ENCODE assay signal across 24 cellular contexts in the genomic region with DNA sequence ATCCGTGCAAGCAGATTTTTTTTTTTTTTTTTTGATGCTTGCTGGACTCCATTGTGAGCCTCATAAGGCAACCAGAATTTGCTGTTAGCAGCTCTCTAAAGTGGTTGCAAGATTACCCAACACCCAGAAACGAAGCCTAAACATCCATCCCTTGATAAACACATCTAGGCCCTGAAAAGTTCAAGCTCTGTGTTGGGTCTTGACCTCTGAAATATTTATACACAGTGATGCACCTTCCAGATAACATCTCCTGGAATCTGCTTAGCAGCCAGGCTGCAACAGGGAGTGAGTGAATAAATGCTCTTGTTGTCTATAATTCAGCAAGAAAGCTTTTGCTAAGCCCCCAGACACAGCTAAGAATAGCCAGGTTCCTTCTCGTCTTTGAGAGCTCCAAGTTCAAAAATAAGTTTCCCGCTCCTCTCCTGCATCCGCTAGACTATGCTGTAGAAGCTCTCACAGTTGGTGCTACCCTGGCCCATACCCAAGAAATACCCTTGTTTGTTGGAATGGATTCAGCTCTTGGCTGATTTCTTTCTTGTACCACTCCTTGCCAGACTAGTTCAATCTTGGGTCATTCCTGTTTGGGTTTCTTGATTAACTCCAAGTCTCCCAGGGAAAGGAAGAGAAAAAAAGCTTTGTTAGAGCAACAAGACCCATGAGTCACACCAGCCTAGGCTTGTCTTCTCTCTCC.
A peak's percentile ranks its signal among the peaks of the same experiment; 100 is the strongest.
DNase-seq lines count a peak whose midpoint lies in the region; ATAC-seq and TF ChIP-seq lines count a peak whose summit lies in the region.
"Had no signal": no experiment of that assay in that cellular context is flagged by ENCODE, and none has a peak within 500 bp of the region (broad histone marks: within the 10 kb centered on the region; RNA-seq: fewer than 3 reads in every experiment).

No MANE protein-coding gene starts in this region.

- peaks cover 58% of the 10 kb centered on the region for H3K4me1 Mint-ChIP-seq in mesothelial cell of epicardium
- H3K4me1 Mint-ChIP-seq in activated CD4-positive, alpha-beta T cell treated with anti-CD3 and anti-CD28 coated beads, Interleukin-2, amount 10 ng/mL, durations not matched to agents 24 days and 14 days = no peaks in the 10 kb centered on the region
- H3K4me1 Mint-ChIP-seq: CD4-positive, CD25-positive, alpha-beta regulatory T cell; endodermal cell had no signal

- H3K27me3 Mint-ChIP-seq in mesothelial cell of epicardium (ENCODE audit: low read depth) = no peaks in the 10 kb centered on the region
- H3K27me3 Mint-ChIP-seq in activated CD4-positive, alpha-beta T cell treated with anti-CD3 and anti-CD28 coated beads, Interleukin-2, amount 10 ng/mL, durations not matched to agents 24 days and 14 days = no peaks in the 10 kb centered on the region
- H3K27me3 Mint-ChIP-seq: CD4-positive, CD25-positive, alpha-beta regulatory T cell had no signal

- DNase-seq in AG08396 (ENCODE audit: low spot score) (peak; percentile 13), NCI-H226 (peak; percentile 57), choroid plexus epithelial cell (ENCODE audit: low read depth) (peak; percentile 68), mesothelial cell of epicardium (ENCODE audit: low spot score in 2 of 2, unreplicated experiment in 2 of 2) (no peak), left colon (no peak), epidermal melanocyte (ENCODE audit: insufficient read length, low spot score) (no peak)
- DNase-seq in activated CD4-positive, alpha-beta T cell treated with anti-CD3 and anti-CD28 coated beads, Interleukin-2, amount 10 ng/mL, durations not matched to agents 24 days and 14 days = no peak
- DNase-seq: ACHN; activated CD4-positive, alpha-beta T cell treated with anti-CD3 and anti-CD28 coated beads, Interleukin-2, amount 50 U/mL, for 48 hours; activated gamma-delta T cell treated with Interleukin-2 at 50 U/mL for 16 hours; anterior cingulate cortex; CD4-positive, CD25-positive, alpha-beta regulatory T cell; colonic mucosa; DMS153; endodermal cell; Kasumi-1; NCI-H1417; NCI-H69; nephron progenitor cell; OCI-M1; stimulated activated CD4-positive, alpha-beta T cell treated with anti-CD3 and anti-CD28 coated beads, Interleukin-4, amount 100 ng/mL, for 24 hours had no signal

- H3K27ac Mint-ChIP-seq in mesothelial cell of epicardium = peak overlapping the region; percentile 97
- H3K27ac Mint-ChIP-seq in activated CD4-positive, alpha-beta T cell treated with anti-CD3 and anti-CD28 coated beads, Interleukin-2, amount 10 ng/mL, durations not matched to agents 24 days and 14 days = no peak overlapping the region
- H3K27ac Mint-ChIP-seq: CD4-positive, CD25-positive, alpha-beta regulatory T cell; endodermal cell; nephron progenitor cell; progenitor cell of endocrine pancreas had no signal

- ATAC-seq in left colon (no peak), GM19395 (IDR thresholded peaks at IDR 0.05; ENCODE audit: unreplicated experiment) (no peak)

- H3K9me3 Mint-ChIP-seq in mesothelial cell of epicardium = no peaks in the 10 kb centered on the region
- H3K9me3 Mint-ChIP-seq in activated CD4-positive, alpha-beta T cell treated with anti-CD3 and anti-CD28 coated beads, Interleukin-2, amount 10 ng/mL, durations not matched to agents 24 days and 14 days = no peaks in the 10 kb centered on the region
- H3K9me3 Mint-ChIP-seq: endodermal cell, nephron progenitor cell had no signal

- H3K4me3 ChIP-seq in choroid plexus epithelial cell (ENCODE audit: low read depth, low read length) = no peak overlapping the region
- H3K4me3 ChIP-seq: colonic mucosa, SJSA1 had no signal

- intact Hi-C loops in activated CD4-positive, alpha-beta T cell treated with anti-CD3 and anti-CD28 coated beads, Interleukin-2, amount 10 ng/mL, durations not matched to agents 24 days and 14 days (cut with micrococcal nuclease) = no loop called here
- intact Hi-C loops in left colon (cut with DNase I, micrococcal nuclease) = no loop called here

- no peaks in the 10 kb centered on the region for H3K36me3 Mint-ChIP-seq in mesothelial cell of epicardium
- H3K36me3 Mint-ChIP-seq in activated CD4-positive, alpha-beta T cell treated with anti-CD3 and anti-CD28 coated beads, Interleukin-2, amount 10 ng/mL, durations not matched to agents 24 days and 14 days (ENCODE audit: low read depth) = no peaks in the 10 kb centered on the region
- H3K36me3 Mint-ChIP-seq: CD4-positive, CD25-positive, alpha-beta regulatory T cell had no signal

- no peak overlapping the region for H3K4me3 Mint-ChIP-seq in mesothelial cell of epicardium
- H3K4me3 Mint-ChIP-seq in activated CD4-positive, alpha-beta T cell treated with anti-CD3 and anti-CD28 coated beads, Interleukin-2, amount 10 ng/mL, durations not matched to agents 24 days and 14 days = no peak overlapping the region
- H3K4me3 Mint-ChIP-seq: CD4-positive, CD25-positive, alpha-beta regulatory T cell; endodermal cell; nephron progenitor cell had no signal

- no peak for TF ChIP-seq CTCF in choroid plexus epithelial cell (conservative IDR thresholded peaks at IDR 0.05; ENCODE audit: low read depth, low read length)
- no peak for TF ChIP-seq CTCF in mesothelial cell of epicardium (IDR thresholded peaks at IDR 0.05; ENCODE audit: unreplicated experiment)

Comparison
In these comparisons a context has a peak if more than half of its experiments do, and no peak if none do; other contexts are left out.
1. DNase-seq: peak in AG08396 (single experiment), NCI-H226 (single experiment) and choroid plexus epithelial cell (single experiment); none in mesothelial cell of epicardium (0 of 2), activated CD4-positive, alpha-beta T cell treated with anti-CD3 and anti-CD28 coated beads, Interleukin-2, amount 10 ng/mL, durations not matched to agents 24 days and 14 days (single experiment), left colon (0 of 2) and epidermal melanocyte (single experiment).